Comparison of ENCODE assay signal across 21 cellular contexts in the genomic region with DNA sequence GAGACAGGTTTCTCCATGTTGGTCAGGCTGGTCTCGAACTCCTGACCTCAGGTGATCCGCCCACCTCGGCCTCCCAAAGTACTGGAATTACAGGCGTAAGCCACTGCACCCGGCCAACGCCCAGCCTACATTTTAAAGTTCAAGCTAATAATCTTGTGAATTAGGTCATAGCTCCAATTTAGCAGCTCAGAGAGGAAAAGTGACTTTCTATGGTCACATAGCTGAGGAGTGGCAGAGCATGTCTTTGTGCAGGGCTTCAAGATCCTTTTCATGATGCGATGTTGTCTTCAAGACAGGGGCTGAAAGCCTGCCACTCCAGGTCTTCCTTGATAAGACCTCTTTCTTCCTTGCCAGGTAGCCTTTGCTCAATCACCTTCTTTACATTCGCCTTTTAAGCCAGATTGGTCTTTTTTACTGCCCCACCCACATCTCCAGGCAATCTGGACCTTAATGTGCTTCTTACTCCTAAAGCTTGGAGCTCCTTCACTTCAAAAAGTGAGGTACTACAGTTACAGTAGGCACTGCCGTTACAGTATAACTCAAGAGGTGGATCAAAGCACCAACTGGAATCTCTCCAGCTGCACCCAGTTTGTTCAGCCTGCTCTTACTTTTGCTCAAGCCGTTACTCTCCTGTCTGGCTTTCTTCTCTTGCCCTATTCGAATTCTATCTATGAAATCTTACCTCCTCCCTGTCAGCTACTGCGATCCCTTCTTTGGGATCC.
"Had no signal": no experiment of that assay in that cellular context is flagged by ENCODE, and none has a peak within 500 bp of the region (broad histone marks: within the 10 kb centered on the region; RNA-seq: fewer than 3 reads in every experiment).

No MANE protein-coding gene starts in this region.

- H3K4me1 Mint-ChIP-seq: activated B cell treated with CpG ODN at 0.5 μM for 24 hours had no signal

- H3K27me3 Mint-ChIP-seq: activated naive CD8-positive, alpha-beta T cell treated with anti-CD3 and anti-CD28 coated beads for 36 hours had no signal

- H3K4me3 Mint-ChIP-seq: activated B cell treated with CpG ODN at 0.5 μM for 24 hours; activated CD8-positive, alpha-beta T cell treated with anti-CD3 and anti-CD28 coated beads, Interleukin-2, amount 10 ng/mL, durations not matched to agents 7 days and 5 days; activated naive CD8-positive, alpha-beta T cell treated with anti-CD3 and anti-CD28 coated beads for 36 hours; natural killer cell had no signal

- H3K27ac ChIP-seq: brain microvascular endothelial cell, gastroesophageal sphincter, suprapubic skin had no signal

- H3K36me3 Mint-ChIP-seq: natural killer cell had no signal

- ATAC-seq: activated CD8-positive, alpha-beta T cell treated with anti-CD3 and anti-CD28 coated beads, Interleukin-2, amount 10 ng/mL, durations not matched to agents 7 days and 5 days; gastroesophageal sphincter; natural killer cell had no signal

- H3K4me3 ChIP-seq: gastroesophageal sphincter, heart right ventricle, suprapubic skin had no signal

- H3K4me1 ChIP-seq: gastroesophageal sphincter, suprapubic skin had no signal

- H3K9me3 ChIP-seq: gastroesophageal sphincter, heart right ventricle, suprapubic skin had no signal

- H3K27ac Mint-ChIP-seq: activated B cell treated with CpG ODN at 0.5 μM for 24 hours; activated CD8-positive, alpha-beta T cell treated with anti-CD3 and anti-CD28 coated beads, Interleukin-2, amount 10 ng/mL, durations not matched to agents 7 days and 5 days; activated naive CD8-positive, alpha-beta T cell treated with anti-CD3 and anti-CD28 coated beads for 36 hours; natural killer cell had no signal

- DNase-seq: activated B cell treated with CpG ODN at 0.5 μM for 24 hours; activated CD4-positive, alpha-beta T cell treated with anti-CD3 and anti-CD28 coated beads for 48 hours; activated CD8-positive, alpha-beta memory T cell treated with anti-CD3 and anti-CD28 coated beads, Interleukin-2, amount 50 U/mL, for 4 hours; activated CD8-positive, alpha-beta T cell treated with anti-CD3 and anti-CD28 coated beads, Interleukin-2, amount 10 ng/mL, durations not matched to agents 7 days and 5 days; activated gamma-delta T cell treated with Interleukin-2 at 50 U/mL for 16 hours; activated naive CD8-positive, alpha-beta T cell treated with anti-CD3 and anti-CD28 coated beads for 36 hours; activated T-cell treated with anti-CD3 and anti-CD28 coated beads, Interleukin-2, amount 50 U/mL, for 48 hours; anterior cingulate cortex; brain microvascular endothelial cell; cerebellar nuclear complex; erythroblast; heart right ventricle; mesenchymal stem cell; natural killer cell; nucleus accumbens; retina; stimulated activated CD4-positive, alpha-beta T cell treated with anti-CD3 and anti-CD28 coated beads, Interleukin-4, amount 100 ng/mL, for 24 hours; stimulated activated naive CD4-positive, alpha-beta T cell treated with Interleukin-2 at 50 U/mL for 16 hours; trophoblast cell had no signal

- H3K27me3 ChIP-seq: brain microvascular endothelial cell, gastroesophageal sphincter, heart right ventricle, suprapubic skin had no signal

- H3K9me3 Mint-ChIP-seq: activated B cell treated with CpG ODN at 0.5 μM for 24 hours; activated naive CD8-positive, alpha-beta T cell treated with anti-CD3 and anti-CD28 coated beads for 36 hours; natural killer cell had no signal
